In genomic region chr4:1792832-1793495, GRCh38 we compare ENCODE assay signal across 1 cellular context.
TF ChIP-seq lines count a peak whose summit lies in the region.

Gene FGFR3, plus strand, starts transcription at chr4:1793293. Its CDS starts 642 bp downstream, at chr4:1793935.

TF ChIP-seq in H1, 55 proteins besides CTCF, POLR2A, EP300 and RAD21 (continued from another document):
- peak; percentile 77 for TF ChIP-seq MAX (IDR thresholded peaks at IDR 0.05)
- no peak for TF ChIP-seq JUN (IDR thresholded peaks at IDR 0.05; ENCODE audit: low read depth, low read length)
- peak; percentile 84 for TF ChIP-seq E2F6 (IDR thresholded peaks at IDR 0.05)
- TF ChIP-seq JUND (IDR thresholded peaks at IDR 0.05; ENCODE audit: low read length), result no peak
- 0 out of 2 replicates have a peak, but pooled peaks have one; percentile 71 for TF ChIP-seq EGR1 (IDR thresholded peaks at IDR 0.05; ENCODE audit: borderline replicate concordance, low read depth, low read length)
- no peak for TF ChIP-seq BACH1 (IDR thresholded peaks at IDR 0.05; ENCODE audit: low read length)
- peak; percentile 55 for TF ChIP-seq ASH2L (IDR thresholded peaks at IDR 0.05; ENCODE audit: low read length)
- peak; percentile 46 for TF ChIP-seq KDM4A (IDR thresholded peaks at IDR 0.05; ENCODE audit: low read depth, low read length, severe bottlenecking)
- peak; percentile 50 for TF ChIP-seq PHF8 (conservative IDR thresholded peaks at IDR 0.05; ENCODE audit: low read depth, low read length)
- TF ChIP-seq NANOG (IDR thresholded peaks at IDR 0.05; ENCODE audit: insufficient read depth, low read depth, low read length, poor library complexity, severe bottlenecking), result no peak
- TF ChIP-seq TEAD4 (IDR thresholded peaks at IDR 0.05; ENCODE audit: low read depth, low read length), result peak; percentile 97
- no peak for TF ChIP-seq SIRT6 (IDR thresholded peaks at IDR 0.05; ENCODE audit: low read length)
